22 cellular contexts compared by ENCODE assay signal in genomic region chr16:5541356-5541755, GRCh38.
"Had no signal": no experiment of that assay in that cellular context is flagged by ENCODE, and none has a peak within 500 bp of the region (broad histone marks: within the 10 kb centered on the region; RNA-seq: fewer than 3 reads in every experiment).

No MANE protein-coding gene starts in this region.

- H3K4me1 Mint-ChIP-seq: IgD-negative memory B cell had no signal

- H3K27ac ChIP-seq: KMS-11, Peyer's patch had no signal

- H3K4me1 ChIP-seq: Peyer's patch had no signal

- H3K4me3 ChIP-seq: K562, Peyer's patch had no signal

- H3K27ac Mint-ChIP-seq: IgD-negative memory B cell had no signal

- H3K9me2 ChIP-seq: SK-N-SH had no signal

- H3K4me3 Mint-ChIP-seq: IgD-negative memory B cell had no signal

- H3K4me2 ChIP-seq: KMS-11, SK-N-SH had no signal

- H3K9me3 ChIP-seq: Peyer's patch had no signal

- H3K27me3 ChIP-seq: Peyer's patch had no signal

- H3K27me3 Mint-ChIP-seq: IgD-negative memory B cell had no signal

- H3K36me3 ChIP-seq: Peyer's patch had no signal

- H3K36me3 Mint-ChIP-seq: IgD-negative memory B cell had no signal

- DNase-seq: Kasumi-1, MM.1S, NCI-H1092 treated with DMSO at 0.1 percent for 48 hours, NCI-H1436, NCI-H187, NCI-H2029, NCI-H2081 treated with DMSO at 0.1 percent for 48 hours, NCI-H2171, NCI-H226, NCI-H446, NCI-H510A, NCI-H524 treated with DMSO at 0.1 percent for 48 hours, NCI-H69, NCI-H774, PC-3, Peyer's patch, Right ventricle myocardium superior, SK-N-SH, SW 1271 had no signal

- ATAC-seq: K562, PC-3 had no signal

- H3K9ac ChIP-seq: KMS-11, SK-N-SH had no signal
